In the genomic region with DNA sequence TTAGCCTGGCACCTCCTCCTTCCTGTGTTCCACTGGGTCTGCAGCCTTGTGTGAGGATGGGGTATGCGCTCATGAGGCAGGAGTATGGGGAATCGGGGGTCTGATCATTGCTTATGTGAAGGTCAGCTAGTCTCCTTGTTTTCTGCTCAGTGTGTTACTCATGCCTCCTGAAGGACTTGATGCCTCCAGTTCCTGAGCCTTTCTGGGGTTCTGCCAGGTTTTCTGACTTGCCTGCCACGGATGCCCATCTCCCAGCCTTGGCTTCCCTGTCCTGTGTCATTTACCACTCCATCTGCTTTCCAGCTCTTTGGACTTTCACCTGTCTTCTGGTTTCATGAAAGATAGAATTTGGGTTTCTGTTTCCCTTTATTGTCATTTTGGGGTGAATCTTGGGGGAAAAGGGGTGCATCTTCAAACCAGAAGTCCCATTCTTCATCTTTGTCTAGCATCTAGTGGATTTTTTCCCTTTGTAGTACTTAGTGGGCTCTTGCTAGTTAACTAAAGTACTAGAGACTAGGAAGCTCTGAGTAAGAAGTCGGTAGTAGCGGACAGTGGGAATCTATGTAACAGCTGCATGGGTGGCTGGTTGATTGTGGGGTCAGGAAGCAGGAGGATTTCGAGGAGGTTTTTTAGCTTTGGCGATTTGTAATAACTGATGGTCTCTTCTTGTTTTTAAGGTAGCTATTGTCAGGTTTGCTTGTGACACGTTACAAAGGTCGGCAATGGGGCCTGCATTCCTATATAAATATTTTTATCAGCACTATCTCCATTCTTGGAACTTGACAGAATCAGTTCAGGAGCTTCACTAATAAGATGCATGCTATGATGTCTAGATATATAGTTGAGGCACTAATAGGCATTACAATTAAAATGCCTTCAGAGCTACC, we compare ENCODE assay signal across 9 cellular contexts. TPM values are rescaled to one million over a fixed set of nuclear protein-coding genes. Genes with fewer than 3 reads are reported as not detected.
DNase-seq lines count a peak whose midpoint lies in the region; ATAC-seq and TF ChIP-seq lines count a peak whose summit lies in the region.
"Had no signal": no experiment of that assay in that cellular context is flagged by ENCODE, and none has a peak within 500 bp of the region (broad histone marks: within the 10 kb centered on the region; RNA-seq: fewer than 3 reads in every experiment).

No MANE protein-coding gene starts in this region.

- H4K5ac ChIP-seq in H9 (ENCODE audit: insufficient read length, low read depth, low read length): no peak overlapping the region

- H3K79me1 ChIP-seq in H9 (ENCODE audit: insufficient read depth, low read depth, low read length, poor library complexity, severe bottlenecking): peaks cover 3% of the 10 kb centered on the region

- no peaks in the 10 kb centered on the region for H4K20me1 ChIP-seq in H9 (ENCODE audit: control insufficient read depth, insufficient read depth, insufficient read length)

- DNase-seq in Right ventricle myocardium superior (no peak), cardiac septum (ENCODE audit: low spot score) (no peak), fibroblast of pulmonary artery (ENCODE audit: low read depth) (peak; percentile 14), H9 (no peak), SW 1271 (lab: John Stamatoyannopoulos, UW) (no peak)
- no peak for DNase-seq in stimulated activated naive CD8-positive, alpha-beta T cell treated with anti-CD3 and anti-CD28 coated beads, Interleukin-15, amount 100 ng/mL, for 72 hours

- no peak overlapping the region for H3K23ac ChIP-seq in H9 (ENCODE audit: insufficient read length, low read depth, low read length)

- H3K4me3 Mint-ChIP-seq in stimulated activated naive CD8-positive, alpha-beta T cell treated with anti-CD3 and anti-CD28 coated beads, Interleukin-15, amount 100 ng/mL, for 72 hours: peak overlapping the region; percentile 72 to 96
- no peak overlapping the region for H3K4me3 Mint-ChIP-seq in H9
- H3K4me3 Mint-ChIP-seq: nephron had no signal

- no peak overlapping the region for H2BK20ac ChIP-seq in H9 (ENCODE audit: low read depth, low read length, poor library complexity, severe bottlenecking)

- peaks cover 9% of the 10 kb centered on the region; the same call in 1 of the 2 replicates for H3K4me1 ChIP-seq in H9 (ENCODE audit: insufficient read depth, low read length)

- no peaks in the 10 kb centered on the region for H3K9me3 ChIP-seq in H9 (ENCODE audit: control insufficient read depth, low read depth, low read length)

- H2AFZ ChIP-seq in H9 (ENCODE audit: low read length): no peak overlapping the region

- ATAC-seq in Right ventricle myocardium superior (ENCODE audit: poor library complexity) (peak; percentile 15), SK-N-SH treated with all-trans-retinoic acid at 6 μM for 48 hours (peak; percentile 64), HG03442 (IDR thresholded peaks at IDR 0.05; ENCODE audit: unreplicated experiment) (no peak)
- no peak for ATAC-seq in stimulated activated naive CD8-positive, alpha-beta T cell treated with anti-CD3 and anti-CD28 coated beads, Interleukin-15, amount 100 ng/mL, for 72 hours

- H4K8ac ChIP-seq in H9 (replicated peaks; ENCODE audit: insufficient read length, low read depth, low read length): no peak overlapping the region

- H3K27me3 Mint-ChIP-seq in stimulated activated naive CD8-positive, alpha-beta T cell treated with anti-CD3 and anti-CD28 coated beads, Interleukin-15, amount 100 ng/mL, for 72 hours: no peaks in the 10 kb centered on the region
- H3K27me3 Mint-ChIP-seq in H9 (ENCODE audit: low read depth): no peaks in the 10 kb centered on the region

- H3K4me3 ChIP-seq in fibroblast of pulmonary artery (replicated peaks; ENCODE audit: low read depth, low read length): no peak overlapping the region

- peaks cover 0 to 6% (median 5%) of the 10 kb centered on the region in 3 experiments; a peak in 4 of 7 replicates for H3K36me3 Mint-ChIP-seq in H9 (ENCODE audit: insufficient read depth in 1 of 3, low read depth in 3 of 3)

- H3K27ac Mint-ChIP-seq in stimulated activated naive CD8-positive, alpha-beta T cell treated with anti-CD3 and anti-CD28 coated beads, Interleukin-15, amount 100 ng/mL, for 72 hours: peak overlapping the region; percentile 57 to 90
- H3K27ac Mint-ChIP-seq in H9: no peak overlapping the region
- H3K27ac Mint-ChIP-seq: nephron had no signal

- no peak overlapping the region for H4K91ac ChIP-seq in H9 (ENCODE audit: insufficient read length, low read depth, low read length)

- no peak overlapping the region for H2BK120ac ChIP-seq in H9 (ENCODE audit: low read depth, low read length, poor library complexity, severe bottlenecking)

- no peaks in the 10 kb centered on the region for H3K23me2 ChIP-seq in H9 (ENCODE audit: insufficient read length, low read depth, low read length, poor library complexity, severe bottlenecking)

- H3K18ac ChIP-seq in H9 (ENCODE audit: insufficient read length, low read depth, low read length): no peak overlapping the region

- H3T11ph ChIP-seq in H9 (ENCODE audit: low read length): no peak overlapping the region

- no peaks in the 10 kb centered on the region for H3K27me3 ChIP-seq in H9 (ENCODE audit: insufficient read depth, low read length)

- TF ChIP-seq CTCF in fibroblast of pulmonary artery (IDR thresholded peaks at IDR 0.05; ENCODE audit: low read length, missing control alignments) (no peak), H9 (conservative IDR thresholded peaks at IDR 0.05) (no peak)

- H2BK5ac ChIP-seq in H9 (ENCODE audit: insufficient read length, low read length): no peak overlapping the region

- peaks cover 9% of the 10 kb centered on the region; the same call in 1 of the 2 replicates for H3K79me2 ChIP-seq in H9 (ENCODE audit: insufficient read depth, low read length)

- H2BK15ac ChIP-seq in H9 (ENCODE audit: low read depth, low read length): no peak overlapping the region

- peaks cover 92% of the 10 kb centered on the region for H3K4me1 Mint-ChIP-seq in stimulated activated naive CD8-positive, alpha-beta T cell treated with anti-CD3 and anti-CD28 coated beads, Interleukin-15, amount 100 ng/mL, for 72 hours
- H3K4me1 Mint-ChIP-seq in H9: peaks cover 41 to 48% of the 10 kb centered on the region in 2 experiments

- no peak overlapping the region for H2BK12ac ChIP-seq in H9 (ENCODE audit: insufficient read length, low read depth, low read length)

- no peak overlapping the region for H3K56ac ChIP-seq in H9 (ENCODE audit: insufficient read length, low read depth, low read length)

- H3K9ac ChIP-seq in H9 (ENCODE audit: extremely low read depth, insufficient read length, low read length): no peak overlapping the region

- H3K4me2 ChIP-seq in H9 (ENCODE audit: insufficient read depth, insufficient read length, low read length): no peak overlapping the region

- no CpG with 5 or more reads among the region's 9 CpGs for WGBS in H9 (ENCODE audit: extremely low coverage, insufficient read length, low lambda C conversion rate)

- no peaks in the 10 kb centered on the region for H3K9me3 Mint-ChIP-seq in stimulated activated naive CD8-positive, alpha-beta T cell treated with anti-CD3 and anti-CD28 coated beads, Interleukin-15, amount 100 ng/mL, for 72 hours
- no peaks in the 10 kb centered on the region for H3K9me3 Mint-ChIP-seq in H9
- H3K9me3 Mint-ChIP-seq: nephron had no signal

- no peak overlapping the region for H3K14ac ChIP-seq in H9 (ENCODE audit: insufficient read depth, low read length)

- no peak overlapping the region for H3K27ac ChIP-seq in H9 (ENCODE audit: insufficient read length, low read depth, low read length)

- no peak overlapping the region for H3K4ac ChIP-seq in H9 (ENCODE audit: low read depth, low read length)

- no peak overlapping the region for H2AK5ac ChIP-seq in H9 (ENCODE audit: insufficient read length, low read length)

- intact Hi-C loops in Right ventricle myocardium superior (cut with DNase I): no loop called here
- intact Hi-C loops in cardiac septum (cut with DNase I): no loop called here

TF ChIP-seq in SK-N-SH treated with all-trans-retinoic acid at 6 μM for 48 hours, 23 proteins besides CTCF, POLR2A, EP300 and RAD21 (continues in another document):
- TF ChIP-seq CSDC2 (CRISPR knock-in tag; IDR thresholded peaks at IDR 0.05) (no peak), ZC3H10 (CRISPR knock-in tag; IDR thresholded peaks at IDR 0.05) (no peak), TCF4 (CRISPR knock-in tag; IDR thresholded peaks at IDR 0.05; ENCODE audit: borderline replicate concordance) (no peak), PPARA (CRISPR knock-in tag; IDR thresholded peaks at IDR 0.05; ENCODE audit: borderline replicate concordance) (no peak), ZFP30 (CRISPR knock-in tag; IDR thresholded peaks at IDR 0.05) (no peak), ZFP3 (CRISPR knock-in tag; IDR thresholded peaks at IDR 0.05) (no peak), OSR1 (CRISPR knock-in tag; IDR thresholded peaks at IDR 0.05) (no peak), GLIS3 (CRISPR knock-in tag; IDR thresholded peaks at IDR 0.05) (no peak)
- TF ChIP-seq, protein P1, sequence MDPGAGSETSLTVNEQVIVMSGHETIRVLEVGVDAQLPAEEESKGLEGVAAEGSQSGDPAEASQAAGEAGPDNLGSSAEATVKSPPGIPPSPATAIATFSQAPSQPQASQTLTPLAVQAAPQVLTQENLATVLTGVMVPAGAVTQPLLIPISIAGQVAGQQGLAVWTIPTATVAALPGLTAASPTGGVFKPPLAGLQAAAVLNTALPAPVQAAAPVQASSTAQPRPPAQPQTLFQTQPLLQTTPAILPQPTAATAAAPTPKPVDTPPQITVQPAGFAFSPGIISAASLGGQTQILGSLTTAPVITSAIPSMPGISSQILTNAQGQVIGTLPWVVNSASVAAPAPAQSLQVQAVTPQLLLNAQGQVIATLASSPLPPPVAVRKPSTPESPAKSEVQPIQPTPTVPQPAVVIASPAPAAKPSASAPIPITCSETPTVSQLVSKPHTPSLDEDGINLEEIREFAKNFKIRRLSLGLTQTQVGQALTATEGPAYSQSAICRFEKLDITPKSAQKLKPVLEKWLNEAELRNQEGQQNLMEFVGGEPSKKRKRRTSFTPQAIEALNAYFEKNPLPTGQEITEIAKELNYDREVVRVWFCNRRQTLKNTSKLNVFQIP (CRISPR knock-in tag; IDR thresholded peaks at IDR 0.05; ENCODE audit: borderline replicate concordance, low read depth): no peak
- TF ChIP-seq, protein P2, sequence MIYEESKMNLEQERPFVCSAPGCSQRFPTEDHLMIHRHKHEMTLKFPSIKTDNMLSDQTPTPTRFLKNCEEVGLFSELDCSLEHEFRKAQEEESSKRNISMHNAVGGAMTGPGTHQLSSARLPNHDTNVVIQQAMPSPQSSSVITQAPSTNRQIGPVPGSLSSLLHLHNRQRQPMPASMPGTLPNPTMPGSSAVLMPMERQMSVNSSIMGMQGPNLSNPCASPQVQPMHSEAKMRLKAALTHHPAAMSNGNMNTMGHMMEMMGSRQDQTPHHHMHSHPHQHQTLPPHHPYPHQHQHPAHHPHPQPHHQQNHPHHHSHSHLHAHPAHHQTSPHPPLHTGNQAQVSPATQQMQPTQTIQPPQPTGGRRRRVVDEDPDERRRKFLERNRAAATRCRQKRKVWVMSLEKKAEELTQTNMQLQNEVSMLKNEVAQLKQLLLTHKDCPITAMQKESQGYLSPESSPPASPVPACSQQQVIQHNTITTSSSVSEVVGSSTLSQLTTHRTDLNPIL (CRISPR knock-in tag; IDR thresholded peaks at IDR 0.05; ENCODE audit: low read depth): no peak

RNA-seq across cellular contexts. Expression of a gene that starts 8.2 kb away (rescaled TPM):
- 23.1 TPM for total RNA-seq in Right ventricle myocardium superior
- 29.0 TPM for total RNA-seq in cardiac septum
- total RNA-seq in H9 (2021): 32.1 and 35.8 TPM in 2 replicates

Comparison
In these comparisons a context has a peak if more than half of its experiments do, and no peak if none do; other contexts are left out.
1. ATAC-seq: peak in Right ventricle myocardium superior (single experiment) and SK-N-SH treated with all-trans-retinoic acid at 6 μM for 48 hours (single experiment); none in stimulated activated naive CD8-positive, alpha-beta T cell treated with anti-CD3 and anti-CD28 coated beads, Interleukin-15, amount 100 ng/mL, for 72 hours (single experiment) and HG03442 (single experiment).
2. H3K27ac Mint-ChIP-seq: peak in stimulated activated naive CD8-positive, alpha-beta T cell treated with anti-CD3 and anti-CD28 coated beads, Interleukin-15, amount 100 ng/mL, for 72 hours (2 of 2); none in H9 (0 of 3).
3. H3K4me3 Mint-ChIP-seq: peak in stimulated activated naive CD8-positive, alpha-beta T cell treated with anti-CD3 and anti-CD28 coated beads, Interleukin-15, amount 100 ng/mL, for 72 hours (2 of 2); none in H9 (0 of 2).